Comparison of ENCODE assay signal across 10 cellular contexts in the genomic region with DNA sequence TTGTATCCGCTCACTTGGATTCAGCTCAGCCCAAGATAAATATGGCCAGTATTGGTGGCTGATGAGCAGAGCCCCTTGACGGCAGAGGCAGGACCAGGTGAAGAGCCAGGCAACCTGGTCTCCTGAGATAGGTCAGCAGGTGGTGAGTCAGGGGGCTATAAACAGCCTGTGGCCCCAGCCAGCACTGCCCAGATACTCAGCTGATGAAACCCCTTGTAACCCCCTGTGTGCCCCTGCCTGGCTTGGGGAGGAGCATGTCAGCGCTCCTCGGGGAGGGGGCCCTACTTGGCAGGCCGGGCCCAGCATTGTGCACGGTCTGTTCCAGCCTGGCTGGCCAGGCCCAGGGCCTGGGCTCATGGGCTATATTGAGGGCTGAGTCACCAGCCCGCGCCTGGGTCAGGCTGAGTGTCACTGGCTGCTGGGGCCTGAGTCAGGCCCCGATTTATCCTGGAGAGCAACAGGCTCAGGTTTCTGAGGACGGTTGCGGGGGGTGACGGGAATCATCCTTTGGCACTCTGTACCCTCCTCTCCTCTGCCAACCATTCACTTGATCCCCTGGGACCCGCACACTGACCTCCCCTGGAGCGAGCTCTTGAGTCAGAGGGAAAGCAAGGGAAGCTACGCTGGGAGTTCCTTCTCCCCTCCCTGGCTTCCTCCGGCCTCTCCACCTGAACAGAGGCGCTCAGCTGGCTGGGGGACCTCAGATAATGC. TPM values are rescaled to one million over a fixed set of nuclear protein-coding genes. Genes with fewer than 3 reads are reported as not detected.
DNase-seq lines count a peak whose midpoint lies in the region; FAIRE-seq and TF ChIP-seq lines count a peak whose summit lies in the region.
"Had no signal": no experiment of that assay in that cellular context is flagged by ENCODE, and none has a peak within 500 bp of the region (broad histone marks: within the 10 kb centered on the region; RNA-seq: fewer than 3 reads in every experiment).

No MANE protein-coding gene starts in this region.

- no peak overlapping the region; the same call in 1 of the 2 replicates for H3K27ac ChIP-seq in HUES6 (ENCODE audit: low read depth, low read length)

- H3K4me1 ChIP-seq in HUES6 (ENCODE audit: control insufficient read depth, insufficient read depth, low read length) = peaks cover 31% of the 10 kb centered on the region

- DNase-seq in cardiac fibroblast (ENCODE audit: low read depth in 2 of 2) (peak; percentile 85 to 89), kidney glomerular epithelial cell (lab: John Stamatoyannopoulos, UW) (peak; percentile 20), urothelium cell line (ENCODE audit: low spot score) (peak; percentile 80), NCI-H1436 treated with DMSO at 0.1 percent for 48 hours (lab: John Stamatoyannopoulos, UW) (no peak)
- no peak for DNase-seq in activated CD4-positive, alpha-beta T cell treated with anti-CD3 and anti-CD28 coated beads, Interleukin-2, amount 10 ng/mL, durations not matched to agents 24 days and 14 days
- DNase-seq in stimulated activated naive CD4-positive, alpha-beta T cell (lab: John Stamatoyannopoulos, UW) = no peak
- DNase-seq: activated B cell treated with CpG ODN at 0.5 μM for 24 hours, NCI-H2029 had no signal

- intact Hi-C loops in activated CD4-positive, alpha-beta T cell treated with anti-CD3 and anti-CD28 coated beads, Interleukin-2, amount 10 ng/mL, durations not matched to agents 24 days and 14 days (cut with micrococcal nuclease) = no loop called here

- H3K36me3 ChIP-seq in HUES6 (ENCODE audit: control insufficient read depth, insufficient read depth, low read length) = no peaks in the 10 kb centered on the region

- H3K9me3 ChIP-seq in HUES6 (ENCODE audit: control insufficient read depth, insufficient read depth, low read depth, low read length) = no peaks in the 10 kb centered on the region

- no peak overlapping the region for H3K27ac Mint-ChIP-seq in activated CD4-positive, alpha-beta T cell treated with anti-CD3 and anti-CD28 coated beads, Interleukin-2, amount 10 ng/mL, durations not matched to agents 24 days and 14 days
- H3K27ac Mint-ChIP-seq: activated B cell treated with CpG ODN at 0.5 μM for 24 hours had no signal

- peaks cover 8% of the 10 kb centered on the region for H3K4me1 Mint-ChIP-seq in activated CD4-positive, alpha-beta T cell treated with anti-CD3 and anti-CD28 coated beads, Interleukin-2, amount 10 ng/mL, durations not matched to agents 24 days and 14 days

- peak overlapping the region; percentile 61 for H3K9ac ChIP-seq in HUES6 (ENCODE audit: low read length)

- no peak for FAIRE-seq in urothelium cell line (lab: Jason Lieb, UNC)
- FAIRE-seq: GM18507 had no signal

- H3K4me3 Mint-ChIP-seq in activated CD4-positive, alpha-beta T cell treated with anti-CD3 and anti-CD28 coated beads, Interleukin-2, amount 10 ng/mL, durations not matched to agents 24 days and 14 days = no peak overlapping the region
- H3K4me3 Mint-ChIP-seq: activated B cell treated with CpG ODN at 0.5 μM for 24 hours had no signal

- TF ChIP-seq CTCF in cardiac fibroblast (IDR thresholded peaks at IDR 0.05; ENCODE audit: low read depth, low read length) = no peak

- H3K27me3 ChIP-seq in HUES6 (ENCODE audit: control insufficient read depth, insufficient read depth, low read length) = peaks cover 18% of the 10 kb centered on the region

- H3K36me3 Mint-ChIP-seq in activated CD4-positive, alpha-beta T cell treated with anti-CD3 and anti-CD28 coated beads, Interleukin-2, amount 10 ng/mL, durations not matched to agents 24 days and 14 days (ENCODE audit: low read depth) = no peaks in the 10 kb centered on the region

- H3K9me3 Mint-ChIP-seq in activated CD4-positive, alpha-beta T cell treated with anti-CD3 and anti-CD28 coated beads, Interleukin-2, amount 10 ng/mL, durations not matched to agents 24 days and 14 days = no peaks in the 10 kb centered on the region
- H3K9me3 Mint-ChIP-seq: activated B cell treated with CpG ODN at 0.5 μM for 24 hours had no signal

- H3K4me3 ChIP-seq in HUES6 (ENCODE audit: low read depth, low read length) (no peak overlapping the region), cardiac fibroblast (replicated peaks in 1 of 2; ENCODE audit: low read depth in 2 of 2, low read length in 2 of 2) (no peak overlapping the region)

- H3K27me3 Mint-ChIP-seq in activated CD4-positive, alpha-beta T cell treated with anti-CD3 and anti-CD28 coated beads, Interleukin-2, amount 10 ng/mL, durations not matched to agents 24 days and 14 days = peaks cover 32% of the 10 kb centered on the region

RNA-seq across cellular contexts. Expression of gene FLNC, which starts 2.8 kb away (rescaled TPM):
- total RNA-seq in activated CD4-positive, alpha-beta T cell treated with anti-CD3 and anti-CD28 coated beads, Interleukin-2, amount 10 ng/mL, durations not matched to agents 24 days and 14 days = 0.02 and 0.09 TPM in 2 replicates
- total RNA-seq: activated B cell treated with CpG ODN at 0.5 μM for 24 hours had no signal

RNA-seq across cellular contexts. Expression of gene ATP6V1F, which starts 35.3 kb away (rescaled TPM):
- total RNA-seq in activated CD4-positive, alpha-beta T cell treated with anti-CD3 and anti-CD28 coated beads, Interleukin-2, amount 10 ng/mL, durations not matched to agents 24 days and 14 days = 127 and 132 TPM in 2 replicates

RNA-seq across cellular contexts. Expression of gene CCDC136, which starts 35.6 kb away (rescaled TPM):
- total RNA-seq in activated CD4-positive, alpha-beta T cell treated with anti-CD3 and anti-CD28 coated beads, Interleukin-2, amount 10 ng/mL, durations not matched to agents 24 days and 14 days = 9.2 and 10.6 TPM in 2 replicates

RNA-seq across cellular contexts. Expression of gene OPN1SW, which starts 51.8 kb away (rescaled TPM):
- total RNA-seq in activated CD4-positive, alpha-beta T cell treated with anti-CD3 and anti-CD28 coated beads, Interleukin-2, amount 10 ng/mL, durations not matched to agents 24 days and 14 days = not detected in 2 replicates
- total RNA-seq: activated B cell treated with CpG ODN at 0.5 μM for 24 hours had no signal

Comparison
In these comparisons a context has a peak if more than half of its experiments do, and no peak if none do; other contexts are left out.
1. DNase-seq: peak in cardiac fibroblast (2 of 2), kidney glomerular epithelial cell (single experiment) and urothelium cell line (single experiment); none in NCI-H1436 treated with DMSO at 0.1 percent for 48 hours (single experiment), activated CD4-positive, alpha-beta T cell treated with anti-CD3 and anti-CD28 coated beads, Interleukin-2, amount 10 ng/mL, durations not matched to agents 24 days and 14 days (single experiment) and stimulated activated naive CD4-positive, alpha-beta T cell (0 of 6).